ENCODE assay signal across 2 cellular contexts in the genomic region with DNA sequence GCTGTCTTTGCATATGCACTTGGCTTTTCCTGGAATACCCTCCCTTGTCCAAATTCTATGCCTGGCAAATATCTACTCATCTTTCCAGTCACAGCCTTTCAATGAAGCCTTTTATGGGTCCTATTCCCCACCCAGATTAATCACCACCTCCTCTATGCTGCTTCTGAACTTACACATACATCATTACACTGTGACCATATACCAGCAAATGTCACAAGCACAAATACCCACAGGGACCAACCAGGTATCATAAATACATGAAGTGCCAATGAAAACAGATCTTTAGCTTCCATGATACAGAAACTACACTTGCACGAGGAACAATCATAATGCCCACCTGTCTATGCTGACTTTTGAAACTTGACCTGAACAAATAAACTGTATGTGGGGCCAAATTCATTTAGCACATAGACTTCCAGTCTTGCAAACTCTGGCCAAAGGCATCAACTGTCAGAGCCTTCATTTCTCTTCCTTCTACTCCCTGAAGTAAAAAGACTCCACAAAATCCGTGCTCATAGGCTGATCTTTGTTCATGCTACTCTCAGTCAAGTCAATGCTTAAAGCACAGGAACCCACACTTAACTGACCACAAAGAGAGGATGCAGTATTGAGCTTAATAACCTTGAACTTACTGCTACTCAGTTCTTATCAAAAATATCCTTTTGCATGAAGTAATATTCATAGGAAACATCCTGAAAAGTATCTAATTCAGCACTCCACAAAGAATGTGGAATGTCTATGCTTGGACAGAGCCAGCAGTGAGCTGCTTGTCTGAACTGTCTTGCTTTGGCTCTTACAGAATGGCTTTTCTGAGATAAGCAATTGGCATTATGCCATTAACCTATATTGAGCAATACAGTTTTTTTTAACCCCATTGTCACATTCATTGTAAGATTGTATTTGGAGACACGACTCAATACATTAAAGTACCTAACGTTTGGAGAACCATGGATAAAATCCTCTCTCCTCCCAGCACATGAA.
A peak's percentile ranks its signal among the peaks of the same experiment; 100 is the strongest.
TF ChIP-seq lines count a peak whose summit lies in the region.

No MANE protein-coding gene starts in this region.

TF ChIP-seq in HEK293, 187 proteins besides CTCF, POLR2A, EP300 and RAD21 (continued from another document):
- TF ChIP-seq, protein P1, sequence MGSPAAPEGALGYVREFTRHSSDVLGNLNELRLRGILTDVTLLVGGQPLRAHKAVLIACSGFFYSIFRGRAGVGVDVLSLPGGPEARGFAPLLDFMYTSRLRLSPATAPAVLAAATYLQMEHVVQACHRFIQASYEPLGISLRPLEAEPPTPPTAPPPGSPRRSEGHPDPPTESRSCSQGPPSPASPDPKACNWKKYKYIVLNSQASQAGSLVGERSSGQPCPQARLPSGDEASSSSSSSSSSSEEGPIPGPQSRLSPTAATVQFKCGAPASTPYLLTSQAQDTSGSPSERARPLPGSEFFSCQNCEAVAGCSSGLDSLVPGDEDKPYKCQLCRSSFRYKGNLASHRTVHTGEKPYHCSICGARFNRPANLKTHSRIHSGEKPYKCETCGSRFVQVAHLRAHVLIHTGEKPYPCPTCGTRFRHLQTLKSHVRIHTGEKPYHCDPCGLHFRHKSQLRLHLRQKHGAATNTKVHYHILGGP (tag by site-specific recombination; IDR thresholded peaks at IDR 0.05) = peak; percentile 51; the same call in 1 of the 2 replicates
- TF ChIP-seq, protein P2, sequence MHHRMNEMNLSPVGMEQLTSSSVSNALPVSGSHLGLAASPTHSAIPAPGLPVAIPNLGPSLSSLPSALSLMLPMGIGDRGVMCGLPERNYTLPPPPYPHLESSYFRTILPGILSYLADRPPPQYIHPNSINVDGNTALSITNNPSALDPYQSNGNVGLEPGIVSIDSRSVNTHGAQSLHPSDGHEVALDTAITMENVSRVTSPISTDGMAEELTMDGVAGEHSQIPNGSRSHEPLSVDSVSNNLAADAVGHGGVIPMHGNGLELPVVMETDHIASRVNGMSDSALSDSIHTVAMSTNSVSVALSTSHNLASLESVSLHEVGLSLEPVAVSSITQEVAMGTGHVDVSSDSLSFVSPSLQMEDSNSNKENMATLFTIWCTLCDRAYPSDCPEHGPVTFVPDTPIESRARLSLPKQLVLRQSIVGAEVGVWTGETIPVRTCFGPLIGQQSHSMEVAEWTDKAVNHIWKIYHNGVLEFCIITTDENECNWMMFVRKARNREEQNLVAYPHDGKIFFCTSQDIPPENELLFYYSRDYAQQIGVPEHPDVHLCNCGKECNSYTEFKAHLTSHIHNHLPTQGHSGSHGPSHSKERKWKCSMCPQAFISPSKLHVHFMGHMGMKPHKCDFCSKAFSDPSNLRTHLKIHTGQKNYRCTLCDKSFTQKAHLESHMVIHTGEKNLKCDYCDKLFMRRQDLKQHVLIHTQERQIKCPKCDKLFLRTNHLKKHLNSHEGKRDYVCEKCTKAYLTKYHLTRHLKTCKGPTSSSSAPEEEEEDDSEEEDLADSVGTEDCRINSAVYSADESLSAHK (tag by site-specific recombination; IDR thresholded peaks at IDR 0.05) = no peak
- TF ChIP-seq ZNF660 (tag by site-specific recombination; IDR thresholded peaks at IDR 0.05) (0 out of 2 replicates have a peak, but pooled peaks have one; percentile 12), ZNF664 (tag by site-specific recombination; IDR thresholded peaks at IDR 0.05) (0 out of 2 replicates have a peak, but pooled peaks have one; percentile 55), ZNF843 (tag by site-specific recombination; IDR thresholded peaks at IDR 0.05) (peak; percentile 38; the same call in 1 of the 2 replicates), GLIS1 (tag by site-specific recombination; IDR thresholded peaks at IDR 0.05) (peak; percentile 16; the same call in 1 of the 2 replicates), ZNF341 (tag by site-specific recombination; IDR thresholded peaks at IDR 0.05; ENCODE audit: low read depth) (peak; percentile 23; the same call in 1 of the 2 replicates), OSR2 (tag by site-specific recombination; IDR thresholded peaks at IDR 0.05) (peak; percentile 39; the same call in 1 of the 2 replicates), FEZF1 (tag by site-specific recombination; IDR thresholded peaks at IDR 0.05) (peak; percentile 38; the same call in 1 of the 2 replicates), ZNF600 (tag by site-specific recombination; IDR thresholded peaks at IDR 0.05) (0 out of 2 replicates have a peak, but pooled peaks have one; percentile 40)
- TF ChIP-seq, protein P3, sequence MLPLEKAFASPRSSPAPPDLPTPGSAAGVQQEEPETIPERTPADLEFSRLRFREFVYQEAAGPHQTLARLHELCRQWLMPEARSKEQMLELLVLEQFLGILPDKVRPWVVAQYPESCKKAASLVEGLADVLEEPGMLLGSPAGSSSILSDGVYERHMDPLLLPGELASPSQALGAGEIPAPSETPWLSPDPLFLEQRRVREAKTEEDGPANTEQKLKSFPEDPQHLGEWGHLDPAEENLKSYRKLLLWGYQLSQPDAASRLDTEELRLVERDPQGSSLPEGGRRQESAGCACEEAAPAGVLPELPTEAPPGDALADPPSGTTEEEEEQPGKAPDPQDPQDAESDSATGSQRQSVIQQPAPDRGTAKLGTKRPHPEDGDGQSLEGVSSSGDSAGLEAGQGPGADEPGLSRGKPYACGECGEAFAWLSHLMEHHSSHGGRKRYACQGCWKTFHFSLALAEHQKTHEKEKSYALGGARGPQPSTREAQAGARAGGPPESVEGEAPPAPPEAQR (tag by site-specific recombination; IDR thresholded peaks at IDR 0.05) = no peak
TF ChIP-seq in HEK293: peak in this region for 9.

TF ChIP-seq in SK-N-SH, 30 proteins besides CTCF, POLR2A, EP300 and RAD21 (continued from another document):
- TF ChIP-seq NFIC (IDR thresholded peaks at IDR 0.05; ENCODE audit: borderline replicate concordance) (0 out of 2 replicates have a peak, but pooled peaks have one; percentile 25), TAF1 (IDR thresholded peaks at IDR 0.05; ENCODE audit: borderline replicate concordance, low read depth, low read length) (no peak)
TF ChIP-seq in SK-N-SH: peak in this region for 2.
